33 cellular contexts compared by ENCODE assay signal in the genomic region with DNA sequence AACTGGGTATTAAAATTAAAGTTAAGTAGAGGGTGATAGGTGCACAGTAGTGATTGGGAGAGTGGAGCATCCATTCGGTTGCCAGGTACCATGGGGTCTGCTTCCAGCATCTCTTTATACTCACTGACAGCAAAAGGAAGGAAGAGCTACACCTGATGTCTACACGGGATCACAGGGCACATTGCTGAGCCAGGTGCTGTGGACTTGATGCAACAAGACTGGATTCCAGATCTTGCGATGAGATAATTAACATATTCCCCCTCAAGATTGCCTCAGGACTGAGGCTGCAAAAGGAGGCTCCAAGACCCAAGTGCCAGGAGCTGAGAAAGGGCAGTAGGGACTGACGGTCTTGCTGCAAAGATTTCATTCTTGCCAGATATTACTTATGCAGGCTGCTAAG.
"Had no signal": no experiment of that assay in that cellular context is flagged by ENCODE, and none has a peak within 500 bp of the region (broad histone marks: within the 10 kb centered on the region; RNA-seq: fewer than 3 reads in every experiment).

No MANE protein-coding gene starts in this region.

- H3K9ac ChIP-seq: KMS-11 had no signal

- H3K4me2 ChIP-seq: KMS-11 had no signal

- DNase-seq: Karpas-422, Kasumi-1, MG63, MM.1S, MV-4-11, NCI-H1048, NCI-H1092, NCI-H1092 treated with DMSO at 0.1 percent for 48 hours, NCI-H1105, NCI-H1105 treated with DMSO at 0.1 percent for 48 hours, NCI-H1417, NCI-H1417 treated with DMSO at 0.1 percent for 48 hours, NCI-H1436, NCI-H1436 treated with DMSO at 0.1 percent for 48 hours, NCI-H146, NCI-H1694, NCI-H1694 treated with DMSO at 0.1 percent for 48 hours, NCI-H187, NCI-H187 treated with DMSO at 0.1 percent for 48 hours, NCI-H1930, NCI-H2029, NCI-H2029 treated with DMSO at 0.1 percent for 48 hours, NCI-H2081, NCI-H2081 treated with DMSO at 0.1 percent for 48 hours, NCI-H2107, NCI-H2171, NCI-H2171 treated with DMSO at 0.1 percent for 48 hours, NCI-H2227 treated with DMSO at 0.1 percent for 48 hours, NCI-H226, NCI-H345, NCI-H446 treated with DMSO at 0.1 percent for 48 hours, NCI-H510A had no signal

- H3K4me3 ChIP-seq: MG63 had no signal

- H3K9me3 ChIP-seq: MG63 had no signal

- H3K27ac ChIP-seq: KMS-11 had no signal

- H3K36me3 ChIP-seq: MG63 had no signal

- H3K27me3 ChIP-seq: MG63 had no signal
